In the genomic region with DNA sequence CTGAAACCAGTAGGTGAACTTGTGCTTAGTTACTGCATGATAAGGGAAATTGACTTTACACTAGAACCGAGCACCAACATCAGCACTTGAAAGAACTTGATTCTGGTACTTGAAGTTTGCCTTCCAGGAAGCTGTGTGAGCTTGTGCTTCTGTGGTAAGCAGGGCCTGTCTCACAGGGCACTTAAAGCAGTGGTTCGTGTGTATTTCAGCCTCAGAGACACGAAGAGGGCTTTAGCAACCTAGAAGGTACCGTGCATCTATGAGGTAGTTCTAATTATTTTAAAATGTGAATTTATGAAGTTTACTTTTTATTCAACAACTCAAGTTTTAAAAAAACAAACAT, we compare ENCODE assay signal across 5 cellular contexts. TPM values are rescaled to one million over a fixed set of nuclear protein-coding genes. Genes with fewer than 3 reads are reported as not detected.
"Had no signal": no experiment of that assay in that cellular context is flagged by ENCODE, and none has a peak within 500 bp of the region (broad histone marks: within the 10 kb centered on the region; RNA-seq: fewer than 3 reads in every experiment).

No MANE protein-coding gene starts in this region.

RNA-seq across cellular contexts. Expression of a gene that starts 56.2 kb away (rescaled TPM):
- total RNA-seq: PC-9, RPMI7951, SJCRH30, SK-MEL-5 had no signal
- polyA plus RNA-seq: SK-N-SH had no signal
